ENCODE assay signal across 2 cellular contexts in genomic region chr18:50833496-50833895, GRCh38. TPM values are rescaled to one million over a fixed set of nuclear protein-coding genes. Genes with fewer than 3 reads are reported as not detected.
"Had no signal": no experiment of that assay in that cellular context is flagged by ENCODE, and none has a peak within 500 bp of the region (broad histone marks: within the 10 kb centered on the region; RNA-seq: fewer than 3 reads in every experiment).

No MANE protein-coding gene starts in this region.

RNA-seq across cellular contexts. Expression of gene MRO, which starts 13.7 kb away (rescaled TPM):
- total RNA-seq: GM23248, HFFc6 had no signal
